Comparison of ENCODE assay signal across 5 cellular contexts in genomic region chr10:61812920-61813319, GRCh38.
"Had no signal": no experiment of that assay in that cellular context is flagged by ENCODE, and none has a peak within 500 bp of the region (broad histone marks: within the 10 kb centered on the region; RNA-seq: fewer than 3 reads in every experiment).

No MANE protein-coding gene starts in this region.

- H2AFZ ChIP-seq: GM23338 had no signal

- ATAC-seq: GM23338 had no signal

- H3K4me1 Mint-ChIP-seq: GM23338, H9 had no signal

- H3K4me3 ChIP-seq: GM23338 had no signal

- H3K4me3 Mint-ChIP-seq: GM23338, H9 had no signal

- DNase-seq: H9, HCEC 1CT, IMR-90, KBM-7 had no signal

- H3K27ac Mint-ChIP-seq: GM23338, H9 had no signal

- H3K4me2 ChIP-seq: GM23338 had no signal

- H3K9me3 Mint-ChIP-seq: GM23338, H9 had no signal
